In genomic region chr9:133121200-133122166, GRCh38 we compare ENCODE assay signal across 8 cellular contexts.
DNase-seq lines count a peak whose midpoint lies in the region; ATAC-seq and TF ChIP-seq lines count a peak whose summit lies in the region.

RALGDS (minus strand) TSS chr9:133121240; CDS start chr9:133121154, 86 bp downstream.

- CTCF ChIA-PET in AG04449 (lab: Yijun Ruan, JAX): interaction anchor here (1.6 to 30.1 kb wide), 2 partner anchors 19 to 28 kb away, joined by 7 to 739 read pairs; no protein-coding TSS in a partner anchor

- no peak for TF ChIP-seq CTCF in AG04449 (IDR thresholded peaks at IDR 0.05; ENCODE audit: insufficient read depth, low read length, missing control alignments)

- no peaks in the 10 kb centered on the region for H3K27me3 ChIP-seq in layer of hippocampus (ENCODE audit: control insufficient read depth, insufficient read depth, low read length)

- DNase-seq in AG04449 (ENCODE audit: low read depth, low spot score) (no peak), NCI-H510A treated with DMSO at 0.1 percent for 48 hours (lab: John Stamatoyannopoulos, UW) (peak; percentile 88)
- peak; percentile 91 for DNase-seq in activated CD4-positive, alpha-beta T cell treated with anti-CD3 and anti-CD28 coated beads for 48 hours
- DNase-seq in stimulated activated CD4-positive, alpha-beta T cell treated with anti-CD3 and anti-CD28 coated beads, Interleukin-1b, Interleukin-23, amount 100 ng/mL, for 24 hours (ENCODE audit: low read depth in 4 of 4, low spot score in 1 of 4): peak; percentile 84 to 88 (median 86)

- ATAC-seq in GM19025 (IDR thresholded peaks at IDR 0.05; ENCODE audit: low read depth, unreplicated experiment): peak; percentile 72
- ATAC-seq in HG03280 (IDR thresholded peaks at IDR 0.05; ENCODE audit: unreplicated experiment): peak; percentile 77

- peak within 1 kb of the TSS; percentile 67 for H3K4me3 ChIP-seq in AG04449 (ENCODE audit: low read depth, low read length)

- H3K27ac ChIP-seq in cingulate gyrus (ENCODE audit: low read depth, low read length) (peak within 1 kb of the TSS; percentile 98), layer of hippocampus (ENCODE audit: low read depth, low read length) (peak within 1 kb of the TSS; percentile 97)

- POLR2A ChIA-PET in AG04449 (lab: Yijun Ruan, JAX): no interaction called here
